1 cellular context compared by ENCODE assay signal in genomic region chr13:111387026-111387871, GRCh38.
TF ChIP-seq lines count a peak whose summit lies in the region.

No MANE protein-coding gene starts in this region.

TF ChIP-seq in HCT116, 20 proteins besides CTCF, POLR2A, EP300 and RAD21 (continued from another document):
- no peak for TF ChIP-seq SRF (IDR thresholded peaks at IDR 0.05; ENCODE audit: low read depth)
- TF ChIP-seq POLR2AphosphoS5 (IDR thresholded peaks at IDR 0.05; ENCODE audit: low read depth, low read length) = no peak
- TF ChIP-seq EZH2phosphoT487 (IDR thresholded peaks at IDR 0.05; ENCODE audit: borderline replicate concordance) = no peak
- no peak for TF ChIP-seq ELF1 (IDR thresholded peaks at IDR 0.05; ENCODE audit: borderline replicate concordance, low read depth)
- no peak for TF ChIP-seq TCF7L2 (IDR thresholded peaks at IDR 0.05; ENCODE audit: borderline replicate concordance, extremely low read depth, insufficient read depth, insufficient read length)
- TF ChIP-seq ATF3 (IDR thresholded peaks at IDR 0.05) = no peak
